ENCODE assay signal across 21 cellular contexts in genomic region chr2:161045726-161046125, GRCh38.
"Had no signal": no experiment of that assay in that cellular context is flagged by ENCODE, and none has a peak within 500 bp of the region (broad histone marks: within the 10 kb centered on the region; RNA-seq: fewer than 3 reads in every experiment).

No MANE protein-coding gene starts in this region.

- H3K4me3 ChIP-seq: adrenal gland, esophagus squamous epithelium, gastroesophageal sphincter, heart right ventricle, skin epidermis, transverse colon had no signal

- H3K9me3 ChIP-seq: adrenal gland, esophagus squamous epithelium, gastroesophageal sphincter, heart right ventricle, transverse colon had no signal

- H3K4me1 ChIP-seq: adrenal gland, heart right ventricle, transverse colon had no signal

- H3K36me3 ChIP-seq: adrenal gland, esophagus squamous epithelium, gastroesophageal sphincter, heart right ventricle, transverse colon had no signal

- ATAC-seq: natural killer cell treated with Interleukin-12 subunit alpha and Interleukin-12 subunit beta and Interleukin-15 and Interleukin-18, amount 100 ng/mL, for 72 hours; WTC11 had no signal

- H3K27me3 ChIP-seq: esophagus squamous epithelium, gastroesophageal sphincter, transverse colon had no signal

- DNase-seq: activated CD4-positive, alpha-beta memory T cell treated with anti-CD3 and anti-CD28 coated beads, Interleukin-2, amount 10 ng/mL, durations not matched to agents 7 days and 5 days; activated CD4-positive, alpha-beta T cell treated with anti-CD3 and anti-CD28 coated beads for 4 hours; activated effector memory CD4-positive, alpha-beta T cell treated with Interleukin-2 at 50 U/mL for 16 hours; activated naive CD4-positive, alpha-beta T cell treated with anti-CD3 and anti-CD28 coated beads, Interleukin-2, amount 50 U/mL, for 16 hours; activated T-cell treated with anti-CD3 and anti-CD28 coated beads, Interleukin-2, amount 50 U/mL, for 24 hours; adrenal gland; caudate nucleus; cortex of kidney; effector CD4-positive, alpha-beta T cell; esophagus squamous epithelium; heart right ventricle; retina; stimulated activated CD4-positive, alpha-beta T cell treated with anti-CD3 and anti-CD28 coated beads, Interleukin-4, amount 100 ng/mL, for 4 hours; stimulated activated CD8-positive, alpha-beta memory T cell treated with anti-CD3 and anti-CD28 coated beads, Interleukin-4, amount 100 ng/mL, for 48 hours; stimulated activated naive CD4-positive, alpha-beta T cell treated with Interleukin-2 at 50 U/mL for 16 hours; T-helper 2 cell; transverse colon had no signal

- H3K27ac ChIP-seq: adrenal gland, gastroesophageal sphincter, heart right ventricle, skin epidermis had no signal
